Comparison of ENCODE assay signal across 8 cellular contexts in the genomic region with DNA sequence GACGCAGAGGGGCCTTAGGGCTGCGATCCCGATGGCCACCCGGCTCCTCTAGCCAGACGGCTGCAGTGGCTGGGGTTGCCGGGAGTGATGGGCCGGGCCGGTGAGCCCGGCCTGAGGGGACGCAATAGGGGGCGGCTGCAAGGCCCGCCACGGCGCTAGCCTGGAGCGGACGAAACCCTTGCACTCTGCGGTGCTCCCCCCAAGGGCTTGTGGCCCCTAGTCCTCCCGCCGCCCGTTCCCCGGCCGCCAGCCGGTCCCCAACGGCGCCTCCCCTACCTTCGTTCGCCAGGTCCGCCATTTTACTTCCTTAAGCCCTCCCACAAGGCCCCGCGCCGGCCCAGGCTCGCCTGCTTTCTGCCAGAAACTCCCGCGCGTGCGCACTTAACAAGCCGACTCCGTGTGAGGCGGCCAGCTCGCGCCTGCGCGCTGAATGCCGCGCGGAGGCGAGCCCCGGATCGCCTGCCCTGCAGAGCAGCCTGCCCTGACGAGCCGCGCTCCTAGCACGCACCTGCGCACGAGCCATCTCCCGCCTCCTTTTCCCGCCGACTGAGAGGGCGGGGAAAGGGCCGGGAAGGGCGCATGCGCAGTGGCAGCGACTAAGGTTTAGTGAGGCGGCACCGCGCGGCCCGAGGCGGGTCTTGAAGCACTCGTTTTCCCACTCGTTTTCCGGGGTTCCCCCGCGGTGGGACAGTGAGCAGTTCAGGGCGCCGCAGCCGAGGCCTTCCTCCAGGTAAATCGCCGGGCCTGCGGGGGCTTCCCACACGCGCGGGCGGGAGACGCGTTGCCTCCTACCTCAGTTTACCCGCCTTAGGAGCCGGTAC. TPM values are rescaled to one million over a fixed set of nuclear protein-coding genes. Genes with fewer than 3 reads are reported as not detected.
DNase-seq lines count a peak whose midpoint lies in the region; ATAC-seq and TF ChIP-seq lines count a peak whose summit lies in the region.

A gene with protein sequence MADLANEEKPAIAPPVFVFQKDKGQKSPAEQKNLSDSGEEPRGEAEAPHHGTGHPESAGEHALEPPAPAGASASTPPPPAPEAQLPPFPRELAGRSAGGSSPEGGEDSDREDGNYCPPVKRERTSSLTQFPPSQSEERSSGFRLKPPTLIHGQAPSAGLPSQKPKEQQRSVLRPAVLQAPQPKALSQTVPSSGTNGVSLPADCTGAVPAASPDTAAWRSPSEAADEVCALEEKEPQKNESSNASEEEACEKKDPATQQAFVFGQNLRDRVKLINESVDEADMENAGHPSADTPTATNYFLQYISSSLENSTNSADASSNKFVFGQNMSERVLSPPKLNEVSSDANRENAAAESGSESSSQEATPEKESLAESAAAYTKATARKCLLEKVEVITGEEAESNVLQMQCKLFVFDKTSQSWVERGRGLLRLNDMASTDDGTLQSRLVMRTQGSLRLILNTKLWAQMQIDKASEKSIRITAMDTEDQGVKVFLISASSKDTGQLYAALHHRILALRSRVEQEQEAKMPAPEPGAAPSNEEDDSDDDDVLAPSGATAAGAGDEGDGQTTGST (minus strand): TSS at position 356 of the 821 bp plus-strand sequence. CDS start 58 bp downstream, at position 298.

- H3K4me1 ChIP-seq in RWPE2 (ENCODE audit: insufficient read depth, poor library complexity, severe bottlenecking) = peaks cover 11% of the 10 kb centered on the region

- peak; percentile 91 for ATAC-seq in RWPE2 (ENCODE audit: low read depth)
- ATAC-seq in natural killer cell treated with Interleukin-12 subunit alpha and Interleukin-12 subunit beta and Interleukin-15 and Interleukin-18, amount 100 ng/mL, for 72 hours = peak; percentile 96 to 97
- peak; percentile 92 for ATAC-seq in stimulated activated naive CD8-positive, alpha-beta T cell treated with anti-CD3 and anti-CD28 coated beads, Interleukin-15, Interleukin-2, amounts not matched to agents 100 U/mL and 50 U/mL, for 24 hours

- no peak for TF ChIP-seq CTCF in RWPE2 (IDR thresholded peaks at IDR 0.05; ENCODE audit: poor library complexity, severe bottlenecking)

- H3K36me3 Mint-ChIP-seq in natural killer cell treated with Interleukin-12 subunit alpha and Interleukin-12 subunit beta and Interleukin-15 and Interleukin-18, amount 100 ng/mL, for 72 hours = peaks cover 7% of the 10 kb centered on the region

- H3K9me3 ChIP-seq in RWPE2 (ENCODE audit: severe bottlenecking) = no peaks in the 10 kb centered on the region

- no peaks in the 10 kb centered on the region for H3K9me3 Mint-ChIP-seq in natural killer cell treated with Interleukin-12 subunit alpha and Interleukin-12 subunit beta and Interleukin-15 and Interleukin-18, amount 100 ng/mL, for 72 hours

- H3K4me3 Mint-ChIP-seq in natural killer cell treated with Interleukin-12 subunit alpha and Interleukin-12 subunit beta and Interleukin-15 and Interleukin-18, amount 100 ng/mL, for 72 hours = peak within 1 kb of the TSS; percentile 100

- no peaks in the 10 kb centered on the region for H3K27me3 Mint-ChIP-seq in natural killer cell treated with Interleukin-12 subunit alpha and Interleukin-12 subunit beta and Interleukin-15 and Interleukin-18, amount 100 ng/mL, for 72 hours

- H3K36me3 ChIP-seq in RWPE2 (ENCODE audit: low read depth) = peaks cover 31% of the 10 kb centered on the region

- peak within 1 kb of the TSS; percentile 48 for H3K27ac ChIP-seq in RWPE2 (ENCODE audit: poor library complexity, severe bottlenecking)

- DNase-seq in EH (ENCODE audit: low read depth) (peak; percentile 99), H4 (ENCODE audit: low spot score) (peak; percentile 98), LoVo (ENCODE audit: low spot score) (peak; percentile 100), RWPE2 (ENCODE audit: low spot score) (peak; percentile 98), fibroblast of peridontal ligament (ENCODE audit: extremely low read depth) (peak; percentile 99)
- DNase-seq in activated T-helper 9 cell treated with anti-CD3 and anti-CD28 coated beads, Interleukin-2, amount 50 U/mL, for 16 hours (ENCODE audit: low read depth) = peak; percentile 99
- DNase-seq in natural killer cell treated with Interleukin-12 subunit alpha and Interleukin-12 subunit beta and Interleukin-15 and Interleukin-18, amount 100 ng/mL, for 72 hours (ENCODE audit: low spot score) = peak; percentile 100
- DNase-seq in stimulated activated naive CD8-positive, alpha-beta T cell treated with anti-CD3 and anti-CD28 coated beads, Interleukin-15, Interleukin-2, amounts not matched to agents 100 U/mL and 50 U/mL, for 24 hours = peak; percentile 97

- H3K4me3 ChIP-seq in RWPE2 (ENCODE audit: severe bottlenecking) = peak within 1 kb of the TSS; percentile 89

- H3K4me1 Mint-ChIP-seq in natural killer cell treated with Interleukin-12 subunit alpha and Interleukin-12 subunit beta and Interleukin-15 and Interleukin-18, amount 100 ng/mL, for 72 hours (ENCODE audit: low read depth in 2 of 2) = peaks cover 45 to 49% of the 10 kb centered on the region in 2 donors

- no peaks in the 10 kb centered on the region for H3K27me3 ChIP-seq in RWPE2 (ENCODE audit: insufficient read depth, poor library complexity, severe bottlenecking)

- H3K27ac Mint-ChIP-seq in natural killer cell treated with Interleukin-12 subunit alpha and Interleukin-12 subunit beta and Interleukin-15 and Interleukin-18, amount 100 ng/mL, for 72 hours = peak within 1 kb of the TSS; percentile 92 to 94

RNA-seq across cellular contexts. Expression of the gene that starts here (rescaled TPM):
- 54.2 and 70.6 TPM in 2 replicates for total RNA-seq in H4 (2014; rRNA removed; shearing (Covaris generic))
- total RNA-seq in natural killer cell treated with Interleukin-12 subunit alpha and Interleukin-12 subunit beta and Interleukin-15 and Interleukin-18, amount 100 ng/mL, for 72 hours = 100 to 1,000 TPM in 1 of 2 donors, 10 to 100 TPM in 1; 96.5 to 119 TPM

Comparison
In these comparisons a context has a peak if more than half of its experiments do, and no peak if none do; other contexts are left out.
1. Peak in every context shown above with its lines: DNase-seq, ATAC-seq, H3K4me3 ChIP-seq and H3K27ac ChIP-seq.